In the genomic region with DNA sequence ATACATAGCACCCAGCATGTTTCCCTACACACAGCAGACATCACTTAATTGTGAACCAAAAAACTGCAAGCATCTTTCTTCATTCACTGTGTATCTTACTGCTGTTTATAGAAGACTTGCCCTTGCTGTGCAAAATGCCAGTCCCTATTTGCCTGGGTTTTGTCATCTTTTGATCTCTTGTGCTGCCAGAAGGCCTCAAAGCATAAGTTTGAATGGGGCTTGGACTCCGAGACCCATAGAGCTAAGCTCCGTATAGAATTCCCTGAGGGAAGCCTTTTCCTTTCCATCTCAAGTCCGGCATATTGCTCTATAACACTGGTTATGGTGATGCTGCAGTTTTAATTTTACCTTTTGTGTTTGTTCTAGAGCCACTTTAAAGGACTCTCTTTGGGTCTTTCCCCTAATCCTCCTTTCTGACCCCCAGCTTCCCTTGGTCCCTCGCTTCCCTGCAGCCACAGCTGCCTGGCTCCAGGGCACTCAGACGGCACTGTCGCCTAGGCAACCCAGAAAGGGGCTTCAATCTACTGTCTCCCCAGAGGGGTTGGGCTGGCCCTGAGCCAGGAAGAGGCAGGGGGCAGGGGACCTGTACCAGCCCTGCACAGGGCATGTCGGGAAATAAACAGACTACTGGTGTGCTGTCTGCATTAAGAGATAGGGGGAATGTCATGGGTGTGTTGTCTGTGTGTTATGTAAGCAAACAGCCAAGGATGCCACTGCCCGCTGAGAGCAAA, we compare ENCODE assay signal across 18 cellular contexts.
DNase-seq lines count a peak whose midpoint lies in the region; ATAC-seq and TF ChIP-seq lines count a peak whose summit lies in the region.
"Had no signal": no experiment of that assay in that cellular context is flagged by ENCODE, and none has a peak within 500 bp of the region (broad histone marks: within the 10 kb centered on the region; RNA-seq: fewer than 3 reads in every experiment).

No MANE protein-coding gene starts in this region.

- peaks cover 9% of the 10 kb centered on the region; the same call in 1 of the 2 replicates for H3K27me3 ChIP-seq in DOHH2 (ENCODE audit: control insufficient read depth, low read length)
- no peaks in the 10 kb centered on the region for H3K27me3 ChIP-seq in PC-3 (ENCODE audit: low read length)
- H3K27me3 ChIP-seq in brain microvascular endothelial cell (replicated peaks) = no peaks in the 10 kb centered on the region
- H3K27me3 ChIP-seq: heart left ventricle, testis had no signal

- no peaks in the 10 kb centered on the region for H3K79me2 ChIP-seq in DOHH2 (ENCODE audit: control insufficient read depth, low read length)
- no peaks in the 10 kb centered on the region for H3K79me2 ChIP-seq in PC-3 (ENCODE audit: low read length)

- no peaks in the 10 kb centered on the region for H3K9me3 ChIP-seq in DOHH2 (ENCODE audit: control insufficient read depth, insufficient read depth, low read length)
- H3K9me3 ChIP-seq in PC-3 (ENCODE audit: low read length) = no peaks in the 10 kb centered on the region
- H3K9me3 ChIP-seq: HAP-1, heart left ventricle, testis had no signal

- no peaks in the 10 kb centered on the region for H3K36me3 Mint-ChIP-seq in nephron (ENCODE audit: low read depth)

- H4K20me1 ChIP-seq in DOHH2 (ENCODE audit: control insufficient read depth, insufficient read depth, low read depth, low read length) = no peaks in the 10 kb centered on the region
- H4K20me1 ChIP-seq in PC-3 (ENCODE audit: low read length) = no peaks in the 10 kb centered on the region

- H3K9me2 ChIP-seq in DOHH2 (replicated peaks; ENCODE audit: control insufficient read depth, low read length) (no peaks in the 10 kb centered on the region), PC-3 (replicated peaks; ENCODE audit: low read length) (no peaks in the 10 kb centered on the region)

- ATAC-seq in PC-3 = no peak
- ATAC-seq: heart left ventricle had no signal

- H3K9ac ChIP-seq in PC-3 (ENCODE audit: low read length) = no peak overlapping the region

- peaks cover 12% of the 10 kb centered on the region for H3K4me1 Mint-ChIP-seq in nephron

- H3K27ac ChIP-seq in DOHH2 (ENCODE audit: low read depth, low read length) = no peak overlapping the region
- H3K27ac ChIP-seq in PC-3 (ENCODE audit: low read length) = no peak overlapping the region
- H3K27ac ChIP-seq in brain microvascular endothelial cell = no peak overlapping the region
- H3K27ac ChIP-seq: heart left ventricle, testis had no signal

- H3K27ac Mint-ChIP-seq in nephron = peak overlapping the region; percentile 41 to 74 (median 44)
- H3K27ac Mint-ChIP-seq: activated T-helper 1 cell treated with anti-CD3 and anti-CD28 coated beads, Interleukin-12 subunit alpha, Interleukin-12 subunit beta, Interleukin-2, Interleukin-4 antibody, amounts not matched to agents 30 ng/mL and 10 ng/mL and 1 ng/mL, durations not matched to agents 14 hours and 24 hours and 36 hours; progenitor cell of endocrine pancreas had no signal

- no TSS peak for BruUV-seq in PC-3 (replicated peaks; lab: Mats Ljungman, UMichigan)

- in situ Hi-C loops in brain microvascular endothelial cell (cut with HindIII; ENCODE audit: low pct_ligation_motif_present, low sequenced_read_pairs) = no loop called here

- TF ChIP-seq CTCF in DOHH2 (IDR thresholded peaks at IDR 0.05; ENCODE audit: low read depth, low read length, poor library complexity, severe bottlenecking) = no peak
- TF ChIP-seq CTCF in nephron (IDR thresholded peaks at IDR 0.05; ENCODE audit: unreplicated experiment in 3 of 3) = no peak
- no peak for TF ChIP-seq CTCF in PC-3 (conservative IDR thresholded peaks at IDR 0.05; ENCODE audit: low read depth, low read length)
- no peak for TF ChIP-seq CTCF in brain microvascular endothelial cell (IDR thresholded peaks at IDR 0.05; ENCODE audit: low read depth, low read length, missing control alignments)

- H3K27me3 Mint-ChIP-seq in nephron (ENCODE audit: low read depth) = no peaks in the 10 kb centered on the region
- H3K27me3 Mint-ChIP-seq: progenitor cell of endocrine pancreas had no signal

- intact Hi-C loops in PC-3 (cut with micrococcal nuclease) = no loop called here

- peak; percentile 92 for DNase-seq in NCI-H146 treated with DMSO at 0.1 percent for 48 hours (lab: John Stamatoyannopoulos, UW; ENCODE audit: unreplicated experiment)
- DNase-seq in NCI-H82 (lab: John Stamatoyannopoulos, UW) = peak; percentile 77
- no peak for DNase-seq in PC-3
- DNase-seq in effector CD8-positive, alpha-beta T cell (lab: John Stamatoyannopoulos, UW) = no peak
- DNase-seq in brain microvascular endothelial cell = no peak
- no peak for DNase-seq in KG1 (lab: John Stamatoyannopoulos, UW)
- DNase-seq: amniotic stem cell; heart left ventricle; KBM-7; SHP77; stimulated activated CD4-positive, alpha-beta T cell treated with anti-CD3 and anti-CD28 coated beads, Interleukin-15, amount 100 ng/mL, for 24 hours; T1000; testis had no signal

- H3K4me1 ChIP-seq in DOHH2 (ENCODE audit: control insufficient read depth, low read length) (peaks cover 29% of the 10 kb centered on the region), PC-3 (ENCODE audit: insufficient read depth, low read length) (no peaks in the 10 kb centered on the region)
- H3K4me1 ChIP-seq: testis had no signal

- CTCF ChIA-PET in PC-3 (lab: Charles Lee) = no interaction called here

- no peak overlapping the region for H3K4me3 Mint-ChIP-seq in nephron
- H3K4me3 Mint-ChIP-seq: activated T-helper 1 cell treated with anti-CD3 and anti-CD28 coated beads, Interleukin-12 subunit alpha, Interleukin-12 subunit beta, Interleukin-2, Interleukin-4 antibody, amounts not matched to agents 30 ng/mL and 10 ng/mL and 1 ng/mL, durations not matched to agents 14 hours and 24 hours and 36 hours had no signal

- POLR2A ChIA-PET in PC-3 (lab: Charles Lee; ENCODE audit: unreplicated experiment) = no interaction called here

- H2AFZ ChIP-seq in PC-3 (ENCODE audit: low read length) = no peak overlapping the region

- H3F3A ChIP-seq in DOHH2 (ENCODE audit: control insufficient read depth, insufficient read depth) = no peaks in the 10 kb centered on the region; the same call in 1 of the 2 replicates
- no peaks in the 10 kb centered on the region for H3F3A ChIP-seq in PC-3 (ENCODE audit: low read length, unreplicated experiment)

- H3K9me3 Mint-ChIP-seq in nephron = no peaks in the 10 kb centered on the region
- H3K9me3 Mint-ChIP-seq: activated T-helper 1 cell treated with anti-CD3 and anti-CD28 coated beads, Interleukin-12 subunit alpha, Interleukin-12 subunit beta, Interleukin-2, Interleukin-4 antibody, amounts not matched to agents 30 ng/mL and 10 ng/mL and 1 ng/mL, durations not matched to agents 14 hours and 24 hours and 36 hours had no signal

- H3K4me2 ChIP-seq in DOHH2 (ENCODE audit: low read length) (peak overlapping the region; percentile 59), PC-3 (ENCODE audit: low read length) (no peak overlapping the region)

- H3K4me3 ChIP-seq in DOHH2 (ENCODE audit: low read length) (peak overlapping the region; percentile 40), PC-3 (ENCODE audit: low read length) (no peak overlapping the region), brain microvascular endothelial cell (ENCODE audit: low read depth, low read length) (no peak overlapping the region)
- H3K4me3 ChIP-seq: HAP-1, heart left ventricle, testis had no signal

- H3K36me3 ChIP-seq in DOHH2 (ENCODE audit: control insufficient read depth, low read length) (no peaks in the 10 kb centered on the region), PC-3 (ENCODE audit: low read depth, low read length) (no peaks in the 10 kb centered on the region), brain microvascular endothelial cell (replicated peaks) (no peaks in the 10 kb centered on the region)
- H3K36me3 ChIP-seq: HAP-1, heart left ventricle had no signal

Comparison
In these comparisons a context has a peak if more than half of its experiments do, and no peak if none do; other contexts are left out.
1. DNase-seq: peak in NCI-H146 treated with DMSO at 0.1 percent for 48 hours (single experiment) and NCI-H82 (single experiment); none in PC-3 (single experiment), effector CD8-positive, alpha-beta T cell (single experiment), brain microvascular endothelial cell (single experiment) and KG1 (single experiment).